In genomic region chr5:152170350-152170749, GRCh38 we compare ENCODE assay signal across 1 cellular context.
TF ChIP-seq lines count a peak whose summit lies in the region.

No MANE protein-coding gene starts in this region.

TF ChIP-seq in H1, 55 proteins besides CTCF, POLR2A, EP300 and RAD21:
- TF ChIP-seq SP4 (IDR thresholded peaks at IDR 0.05; ENCODE audit: low read length) (no peak), TEAD4 (IDR thresholded peaks at IDR 0.05; ENCODE audit: low read depth, low read length) (no peak), SIX5 (IDR thresholded peaks at IDR 0.05; ENCODE audit: low read depth, low read length) (no peak), GTF2F1 (IDR thresholded peaks at IDR 0.05; ENCODE audit: borderline replicate concordance, low read depth, low read length) (no peak), GABPA (IDR thresholded peaks at IDR 0.05; ENCODE audit: borderline replicate concordance, insufficient read depth, low read length) (no peak), CREB1 (IDR thresholded peaks at IDR 0.05) (no peak), CTBP2 (IDR thresholded peaks at IDR 0.05; ENCODE audit: borderline replicate concordance, insufficient read depth, insufficient read length, low read length) (no peak), CHD1 (IDR thresholded peaks at IDR 0.05; ENCODE audit: low read depth, low read length) (no peak), SIRT6 (IDR thresholded peaks at IDR 0.05; ENCODE audit: low read length) (no peak), MAFK (IDR thresholded peaks at IDR 0.05; ENCODE audit: low read depth, low read length) (no peak), SAP30 (IDR thresholded peaks at IDR 0.05; ENCODE audit: insufficient read depth, insufficient replicate concordance, low read length) (no peak), JUN (IDR thresholded peaks at IDR 0.05; ENCODE audit: low read depth, low read length) (no peak), RNF2 (IDR thresholded peaks at IDR 0.05; ENCODE audit: borderline replicate concordance, low read depth, low read length, missing control alignments, poor library complexity, severe bottlenecking) (no peak), CBX8 (IDR thresholded peaks at IDR 0.05; ENCODE audit: borderline replicate concordance, low read depth, low read length) (no peak), BACH1 (IDR thresholded peaks at IDR 0.05; ENCODE audit: low read length) (no peak), KDM1A (IDR thresholded peaks at IDR 0.05; ENCODE audit: borderline replicate concordance, low read length) (no peak), JUND (IDR thresholded peaks at IDR 0.05; ENCODE audit: low read length) (no peak)
TF ChIP-seq in H1: peak in this region for 0.
